ENCODE assay signal across 20 cellular contexts in genomic region chr7:112510743-112511110, GRCh38. TPM values are rescaled to one million over a fixed set of nuclear protein-coding genes. Genes with fewer than 3 reads are reported as not detected.
DNase-seq lines count a peak whose midpoint lies in the region; ATAC-seq, FAIRE-seq and TF ChIP-seq lines count a peak whose summit lies in the region.
"Had no signal": no experiment of that assay in that cellular context is flagged by ENCODE, and none has a peak within 500 bp of the region (broad histone marks: within the 10 kb centered on the region; RNA-seq: fewer than 3 reads in every experiment).

No MANE protein-coding gene starts in this region.

- no peaks in the 10 kb centered on the region for H3K36me3 Mint-ChIP-seq in HFFc6 (ENCODE audit: low read depth)

- H3K9ac ChIP-seq in BLaER1 treated with 17β-estradiol and CSF1 and Interleukin-3, amounts not matched to agents 10 nM and 100 nM, result no peak overlapping the region
- H3K9ac ChIP-seq in GM12878 (ENCODE audit: control insufficient read depth, insufficient read depth, low read length), result no peak overlapping the region
- H3K9ac ChIP-seq in mesenchymal stem cell (ENCODE audit: low read length), result peak overlapping the region; percentile 79

- BruUV-seq in GM12878 (replicated peaks; lab: Mats Ljungman, UMichigan), result no TSS peak

- H3K27me3 ChIP-seq in BLaER1 treated with 17β-estradiol and CSF1 and Interleukin-3, amounts not matched to agents 10 nM and 100 nM, result no peaks in the 10 kb centered on the region
- no peaks in the 10 kb centered on the region; a peak in 1 of 4 replicates for H3K27me3 ChIP-seq in GM12878 (replicated peaks in 1 of 2; ENCODE audit: control insufficient read depth in 2 of 2, insufficient read depth in 2 of 2, low read length in 1 of 2)
- H3K27me3 ChIP-seq in mesenchymal stem cell (ENCODE audit: control insufficient read depth in 1 of 2, insufficient read depth in 1 of 2, low read length in 2 of 2), result no peaks in the 10 kb centered on the region

- no peak overlapping the region for H2AFZ ChIP-seq in GM12878 (ENCODE audit: control insufficient read depth, low read depth, low read length)
- H2AFZ ChIP-seq in mesenchymal stem cell (ENCODE audit: low read depth, low read length), result no peak overlapping the region

- TF ChIP-seq CTCF in HFFc6 (IDR thresholded peaks at IDR 0.05) (no peak), GM12878 (IDR thresholded peaks at IDR 0.05 in 2 of 3, conservative IDR thresholded peaks at IDR 0.05 in 1 of 3; ENCODE audit: control insufficient read depth in 2 of 3, extremely low read depth in 1 of 3, insufficient read depth in 1 of 3, low read depth in 3 of 3, low read length in 3 of 3) (no peak)

- H3K9me3 Mint-ChIP-seq in HFFc6, result no peaks in the 10 kb centered on the region
- H3K9me3 Mint-ChIP-seq: CD4-positive, alpha-beta T cell had no signal

- no peak for FAIRE-seq in GM12878 (lab: Jason Lieb, UNC)
- FAIRE-seq: GM19239, HTR-8/SVneo had no signal

- ATAC-seq in GM12878, result no peak
- no peak for ATAC-seq in HG02852 (IDR thresholded peaks at IDR 0.05; ENCODE audit: unreplicated experiment)
- no peak for ATAC-seq in HG02610 (IDR thresholded peaks at IDR 0.05; ENCODE audit: unreplicated experiment)

- no peak overlapping the region for H4K91ac ChIP-seq in mesenchymal stem cell (ENCODE audit: low read length)

- RAD21 ChIA-PET in GM12878 (lab: Charles Lee; ENCODE audit: unreplicated experiment), result no interaction called here

- no peak overlapping the region for H4K8ac ChIP-seq in mesenchymal stem cell (ENCODE audit: low read length)

- H2BK120ac ChIP-seq in mesenchymal stem cell (ENCODE audit: low read depth, low read length), result no peak overlapping the region

- H2BK15ac ChIP-seq in mesenchymal stem cell (ENCODE audit: low read depth, poor library complexity, severe bottlenecking), result no peak overlapping the region

- peak overlapping the region; percentile 60 for H3K27ac Mint-ChIP-seq in HFFc6
- H3K27ac Mint-ChIP-seq: CD4-positive, alpha-beta T cell had no signal

- POLR2A ChIA-PET in GM12878 (lab: Charles Lee), result no interaction called here

- H3K14ac ChIP-seq in mesenchymal stem cell (ENCODE audit: low read length in 2 of 2), result no peak overlapping the region

- intact Hi-C loops in GM12878 (cut with micrococcal nuclease; ENCODE audit: unreplicated experiment), result no loop called here

- H3K4me3 ChIP-seq in BLaER1 treated with 17β-estradiol and CSF1 and Interleukin-3, amounts not matched to agents 10 nM and 100 nM, result no peak overlapping the region
- no peak overlapping the region for H3K4me3 ChIP-seq in GM12878
- H3K4me3 ChIP-seq in mesenchymal stem cell (ENCODE audit: insufficient read depth in 1 of 2, low read depth in 1 of 2, low read length in 2 of 2), result peak overlapping the region in 1 of 2 experiments; percentile 54

- no peak overlapping the region for H2BK12ac ChIP-seq in mesenchymal stem cell (ENCODE audit: low read length in 2 of 2)

- H3K23ac ChIP-seq in mesenchymal stem cell (ENCODE audit: low read length in 2 of 2), result no peak overlapping the region

- H3K18ac ChIP-seq in mesenchymal stem cell (ENCODE audit: low read depth in 1 of 2, low read length in 2 of 2), result no peak overlapping the region

- H3K36me3 ChIP-seq in BLaER1 treated with 17β-estradiol and CSF1 and Interleukin-3, amounts not matched to agents 10 nM and 100 nM, result no peaks in the 10 kb centered on the region
- H3K36me3 ChIP-seq in GM12878 (ENCODE audit: control insufficient read depth in 2 of 2, insufficient read depth in 2 of 2, low read length in 1 of 2) (no peaks in the 10 kb centered on the region), mesenchymal stem cell (ENCODE audit: control insufficient read depth in 1 of 2, insufficient read depth in 2 of 2, low read depth in 1 of 2, low read length in 2 of 2) (no peaks in the 10 kb centered on the region)

- H3K4me2 ChIP-seq in BLaER1 treated with 17β-estradiol and CSF1 and Interleukin-3, amounts not matched to agents 10 nM and 100 nM, result peak overlapping the region in 7 of 11 experiments; percentile 2 to 60 (median 54); a peak in 11 of 22 replicates
- H3K4me2 ChIP-seq in GM12878 (ENCODE audit: control insufficient read depth, insufficient read depth), result peak overlapping the region; percentile 43; the same call in 1 of the 2 replicates
- H3K4me2 ChIP-seq in mesenchymal stem cell (ENCODE audit: low read length, poor library complexity, severe bottlenecking), result no peak overlapping the region

- no peak overlapping the region for H2AK5ac ChIP-seq in mesenchymal stem cell (ENCODE audit: low read length, severe bottlenecking)

- H2BK5ac ChIP-seq in mesenchymal stem cell (ENCODE audit: low read depth, low read length, poor library complexity, severe bottlenecking), result no peak overlapping the region

- in situ Hi-C loops in GM12878 (cut with MboI), result no loop called here

- DNase-seq in HFFc6 (no peak), GM12878 (ENCODE audit: low read depth, low spot score) (no peak), mesenchymal stem cell (no peak)
- DNase-seq in activated naive CD4-positive, alpha-beta T cell (lab: John Stamatoyannopoulos, UW), result no peak
- DNase-seq: ACHN; AML-193; CD4-positive, alpha-beta T cell; NCI-H1105 treated with DMSO at 0.1 percent for 48 hours; NCI-H1694 treated with DMSO at 0.1 percent for 48 hours; NCI-H2107; NCI-H2227 treated with DMSO at 0.1 percent for 48 hours; NCI-H524; SHP77 had no signal

- no peak overlapping the region for H3K27ac ChIP-seq in BLaER1 treated with 17β-estradiol and CSF1 and Interleukin-3, amounts not matched to agents 10 nM and 100 nM
- H3K27ac ChIP-seq in GM12878 (ENCODE audit: control insufficient read depth, insufficient read depth), result no peak overlapping the region
- H3K27ac ChIP-seq in mesenchymal stem cell (ENCODE audit: low read length, poor library complexity, severe bottlenecking), result no peak overlapping the region
- H3K27ac ChIP-seq: HL-60 had no signal

- H3K9me3 ChIP-seq in BLaER1 treated with 17β-estradiol and CSF1 and Interleukin-3, amounts not matched to agents 10 nM and 100 nM (replicated peaks in 1 of 11), result no peaks in the 10 kb centered on the region
- H3K9me3 ChIP-seq in GM12878 (replicated peaks; ENCODE audit: control insufficient read depth, insufficient read depth, low read length) (no peaks in the 10 kb centered on the region; the same call in 2 of the 3 replicates), mesenchymal stem cell (ENCODE audit: control insufficient read depth, low read length) (no peaks in the 10 kb centered on the region)

- peaks cover 7% of the 10 kb centered on the region; the same call in 1 of the 2 replicates for H3K27me3 Mint-ChIP-seq in HFFc6 (ENCODE audit: insufficient read depth)

- no peak overlapping the region for H3K4ac ChIP-seq in mesenchymal stem cell (ENCODE audit: low read depth in 1 of 2, low read length in 2 of 2)

- H3K79me2 ChIP-seq in GM12878 (ENCODE audit: control insufficient read depth, insufficient read depth, low read length), result no peaks in the 10 kb centered on the region

- TF ChIP-seq RAD21 in GM12878 (IDR thresholded peaks at IDR 0.05; ENCODE audit: insufficient read depth, low read depth, low read length), result no peak

- no peak for TF ChIP-seq POLR2A in GM12878 (IDR thresholded peaks at IDR 0.05; ENCODE audit: low read depth, low read length)

- H4K20me1 ChIP-seq in BLaER1 treated with 17β-estradiol and CSF1 and Interleukin-3, amounts not matched to agents 10 nM and 100 nM, result peaks cover 0 to 3% (median 0%) of the 10 kb centered on the region in 11 experiments; a peak in 1 of 22 replicates
- H4K20me1 ChIP-seq in GM12878 (ENCODE audit: control insufficient read depth, insufficient read depth), result no peaks in the 10 kb centered on the region

- TF ChIP-seq EP300 in GM12878 (IDR thresholded peaks at IDR 0.05; ENCODE audit: borderline replicate concordance in 1 of 2, control insufficient read depth in 1 of 2, low read depth in 2 of 2, low read length in 2 of 2), result no peak

- peaks cover 18% of the 10 kb centered on the region for H3K4me1 Mint-ChIP-seq in HFFc6 (ENCODE audit: low read depth)

- CTCF ChIA-PET in GM12878 (lab: Yijun Ruan, JAX), result interaction anchor here (1.4 kb wide), 1 partner anchor 14 kb away, joined by 6 read pairs; no protein-coding TSS in a partner anchor

- H3K79me1 ChIP-seq in mesenchymal stem cell (replicated peaks; ENCODE audit: low read length, poor library complexity, severe bottlenecking), result no peaks in the 10 kb centered on the region

- SMC1A ChIA-PET in GM12878 (lab: Charles Lee; ENCODE audit: uncharacterized antibody, unreplicated experiment), result interaction anchor here (0.7 to 1.2 kb wide), 3 partner anchors 49 to 775 kb away, joined by 3 to 4 read pairs (median 3); no protein-coding TSS in a partner anchor

- H3K4me3 Mint-ChIP-seq in HFFc6, result peak overlapping the region; percentile 52
- H3K4me3 Mint-ChIP-seq: CD4-positive, alpha-beta T cell had no signal

- H3K4me1 ChIP-seq in BLaER1 treated with 17β-estradiol and CSF1 and Interleukin-3, amounts not matched to agents 10 nM and 100 nM, result peaks cover 0 to 17% (median 11%) of the 10 kb centered on the region in 10 experiments; a peak in 15 of 20 replicates
- H3K4me1 ChIP-seq in GM12878 (ENCODE audit: control insufficient read depth, insufficient read depth, low read length), result peaks cover 9% of the 10 kb centered on the region; the same call in 1 of the 2 replicates
- H3K4me1 ChIP-seq in mesenchymal stem cell (ENCODE audit: control insufficient read depth, insufficient read depth, low read depth, low read length), result peaks cover 10% of the 10 kb centered on the region

TF ChIP-seq in GM12878, 131 proteins besides CTCF, POLR2A, EP300 and RAD21 (continues in another document):
- TF ChIP-seq MXI1 (IDR thresholded peaks at IDR 0.05; ENCODE audit: low read depth, low read length), result no peak
- TF ChIP-seq YY1 (IDR thresholded peaks at IDR 0.05; ENCODE audit: low read depth, low read length), result no peak

RNA-seq across cellular contexts. Expression of gene LSMEM1, which starts 29.9 kb away (rescaled TPM):
- under 1 TPM; 0.11 to 0.77 (median 0.47) TPM for total RNA-seq in HFFc6 (2021; fragmentation: NEBNext Ultra II Directional; extraction: Animal tissue kit (Norgen Biotek cat#: 25700))
- total RNA-seq in GM12878 (2013; cell fraction: nucleolus; rRNA removed), result 0.44 and 0.86 TPM in 2 replicates
- total RNA-seq in GM12878 (2014; rRNA removed) (0.11 and 0.17 TPM in 2 replicates), GM12878 (2014; rRNA removed; fragmentation: Illumina TruSeq; extraction: Trizol) (0.27 and 0.32 TPM in 2 replicates), GM12878 (2021) (0.18 and 0.21 TPM in 2 replicates)
- polyA plus RNA-seq in GM12878 (2011; ENCODE audit: low read depth), result 0.31 TPM
- polyA plus RNA-seq in GM12878 (2011; rRNA removed) (0.67 and 1.1 TPM in 2 replicates), GM12878 (2014; fragmentation: Illumina TruSeq; extraction: Trizol) (0.26 TPM in 1 of 2 replicates, not detected in the other), GM12878 (2014; fragmentation: Nextera tagmentation; extraction: Ambion mirVana) (under 1 TPM; 0.11 to 0.23 TPM), GM12878 (2014; rRNA removed) (0.47 and 0.63 TPM in 2 replicates), GM12878 (2016; fragmentation: Nextera tagmentation; extraction: Ambion mirVana) (under 1 TPM; 0.33 to 0.66 TPM)
- polyA plus RNA-seq in GM12878 (2011; cell fraction: cytosol; rRNA removed), result 0.08 and 0.28 TPM in 2 replicates
- polyA plus RNA-seq in GM12878 (2011; cell fraction: nucleus; rRNA removed), result 1.1 and 1.2 TPM in 2 replicates
- polyA plus RNA-seq in GM12878 (2012), result 0.42 and 0.55 TPM in 2 replicates
- not detected in 2 replicates for polyA minus RNA-seq in GM12878 (2011; rRNA and poly(A)+ RNA removed)
- not detected in 2 replicates for polyA minus RNA-seq in GM12878 (2011; cell fraction: cytosol; rRNA and poly(A)+ RNA removed)
- polyA minus RNA-seq in GM12878 (2011; cell fraction: nucleus; rRNA and poly(A)+ RNA removed), result 0.48 and 0.96 TPM in 2 replicates
- polyA plus RNA-seq in mesenchymal stem cell (2013, experiment 1 of 2), result 0.50 TPM
- 1.0 TPM for polyA plus RNA-seq in mesenchymal stem cell (2013, experiment 2 of 2)
- total RNA-seq: H4 had no signal
